ENCODE assay signal across 8 cellular contexts in genomic region chr12:127381043-127381668, GRCh38.
DNase-seq lines count a peak whose midpoint lies in the region; ATAC-seq and TF ChIP-seq lines count a peak whose summit lies in the region.

No MANE protein-coding gene starts in this region.

- no peak overlapping the region for H3K4me2 ChIP-seq in SK-N-SH

- no peak for TF ChIP-seq EP300 in SK-N-SH (IDR thresholded peaks at IDR 0.05; ENCODE audit: borderline replicate concordance in 1 of 2, low read depth in 1 of 2, low read length in 1 of 2)

- CTCF ChIA-PET in SK-N-SH (lab: Yijun Ruan, JAX) = interaction anchor here (0.6 to 5.4 kb wide), 50 partner anchors 9 to 1829 kb away, joined by 3 to 57 read pairs (median 4); no protein-coding TSS in a partner anchor

- DNase-seq in COLO829 (ENCODE audit: low spot score) (peak; percentile 35), SK-N-SH (peak; percentile 88), cardiac fibroblast (ENCODE audit: low read depth in 2 of 2) (peak; percentile 9 to 38), left colon (peak in 1 of 2 donors; percentile 34)
- DNase-seq in stimulated activated CD8-positive, alpha-beta memory T cell treated with anti-CD3 and anti-CD28 coated beads, Interleukin-2, amount 100 ng/mL, for 48 hours (ENCODE audit: low read depth in 2 of 2) = peak; percentile 10 to 28

- POLR2A ChIA-PET in SK-N-SH (lab: Yijun Ruan, JAX) = no interaction called here

- H3F3A ChIP-seq in SK-N-SH (replicated peaks; ENCODE audit: insufficient read depth) = no peaks in the 10 kb centered on the region

- no peak overlapping the region for H2AFZ ChIP-seq in SK-N-SH (ENCODE audit: low read depth)

- TF ChIP-seq RAD21 in SK-N-SH (IDR thresholded peaks at IDR 0.05; ENCODE audit: low read length) = peak; percentile 78

- TF ChIP-seq CTCF in SK-N-SH (IDR thresholded peaks at IDR 0.05) (peak; percentile 59), cardiac fibroblast (IDR thresholded peaks at IDR 0.05; ENCODE audit: low read depth, low read length) (peak; percentile 59)

- no peaks in the 10 kb centered on the region for H4K20me1 ChIP-seq in SK-N-SH (ENCODE audit: insufficient read depth)

- H3K9me3 ChIP-seq in HUES64 (ENCODE audit: insufficient read depth, low read depth, low read length) = no peaks in the 10 kb centered on the region
- no peaks in the 10 kb centered on the region for H3K9me3 ChIP-seq in SK-N-SH

- intact Hi-C loops in left colon (cut with DNase I, micrococcal nuclease) = loop anchor here in 1 of 2 donors (5.0 kb wide), 1 partner anchor 274 kb away; no protein-coding TSS in a partner anchor

- no peaks in the 10 kb centered on the region for H3K9me2 ChIP-seq in SK-N-SH

- no peaks in the 10 kb centered on the region for H3K79me2 ChIP-seq in SK-N-SH (ENCODE audit: insufficient read depth)

- H3K4me3 ChIP-seq in HUES64 (ENCODE audit: low read length) (peak overlapping the region; percentile 15; the same call in 1 of the 2 replicates), SK-N-SH (ENCODE audit: low read depth in 2 of 2, low read length in 1 of 2) (peak overlapping the region; percentile 17 to 41; a peak in 3 of 4 replicates), cardiac fibroblast (replicated peaks in 1 of 2; ENCODE audit: low read depth in 2 of 2, low read length in 2 of 2) (peak overlapping the region in 1 of 2 donors; percentile 48)

- 5% methylated on average over 33 of the region's 33 CpGs for WGBS in HUES64
- WGBS in SK-N-SH (ENCODE audit: low lambda C conversion rate) = 4% methylated on average over 21 of the region's 33 CpGs

- H3K4me1 ChIP-seq in HUES64 (ENCODE audit: insufficient read depth, low read length) (no peaks in the 10 kb centered on the region), SK-N-SH (ENCODE audit: control insufficient read depth in 1 of 2, insufficient read depth in 2 of 2, low read depth in 1 of 2, low read length in 1 of 2) (peaks cover 0 to 2% of the 10 kb centered on the region in 2 experiments; a peak in 1 of 4 replicates)

- H3K9ac ChIP-seq in HUES64 (ENCODE audit: low read depth, low read length) = no peak overlapping the region
- no peak overlapping the region for H3K9ac ChIP-seq in SK-N-SH

- no peaks in the 10 kb centered on the region for H3K36me3 ChIP-seq in HUES64 (ENCODE audit: insufficient read depth, low read length)
- H3K36me3 ChIP-seq in SK-N-SH (replicated peaks in 1 of 2; ENCODE audit: control insufficient read depth in 1 of 2, insufficient read depth in 2 of 2, low read length in 1 of 2) = no peaks in the 10 kb centered on the region

- H3K27ac ChIP-seq in HUES64 (ENCODE audit: low read depth, low read length) (no peak overlapping the region), SK-N-SH (ENCODE audit: low read depth in 2 of 2, low read length in 1 of 2) (no peak overlapping the region)

- peak; percentile 86 for ATAC-seq in GM19395 (IDR thresholded peaks at IDR 0.05; ENCODE audit: unreplicated experiment)
- peak; percentile 66 for ATAC-seq in left colon
- ATAC-seq in GM21447 (IDR thresholded peaks at IDR 0.05; ENCODE audit: unreplicated experiment) = no peak

- H3K27me3 ChIP-seq in HUES64 (ENCODE audit: insufficient read depth, low read length) = no peaks in the 10 kb centered on the region
- no peaks in the 10 kb centered on the region for H3K27me3 ChIP-seq in SK-N-SH (ENCODE audit: insufficient read depth)

TF ChIP-seq in SK-N-SH, 30 proteins besides CTCF, POLR2A, EP300 and RAD21:
- peak; percentile 39; the same call in 1 of the 2 replicates for TF ChIP-seq SMC3 (IDR thresholded peaks at IDR 0.05; ENCODE audit: low read depth, low read length)
- TF ChIP-seq GATA2 (CRISPR knock-in tag; IDR thresholded peaks at IDR 0.05) = no peak
